Comparison of ENCODE assay signal across 2 cellular contexts in the genomic region with DNA sequence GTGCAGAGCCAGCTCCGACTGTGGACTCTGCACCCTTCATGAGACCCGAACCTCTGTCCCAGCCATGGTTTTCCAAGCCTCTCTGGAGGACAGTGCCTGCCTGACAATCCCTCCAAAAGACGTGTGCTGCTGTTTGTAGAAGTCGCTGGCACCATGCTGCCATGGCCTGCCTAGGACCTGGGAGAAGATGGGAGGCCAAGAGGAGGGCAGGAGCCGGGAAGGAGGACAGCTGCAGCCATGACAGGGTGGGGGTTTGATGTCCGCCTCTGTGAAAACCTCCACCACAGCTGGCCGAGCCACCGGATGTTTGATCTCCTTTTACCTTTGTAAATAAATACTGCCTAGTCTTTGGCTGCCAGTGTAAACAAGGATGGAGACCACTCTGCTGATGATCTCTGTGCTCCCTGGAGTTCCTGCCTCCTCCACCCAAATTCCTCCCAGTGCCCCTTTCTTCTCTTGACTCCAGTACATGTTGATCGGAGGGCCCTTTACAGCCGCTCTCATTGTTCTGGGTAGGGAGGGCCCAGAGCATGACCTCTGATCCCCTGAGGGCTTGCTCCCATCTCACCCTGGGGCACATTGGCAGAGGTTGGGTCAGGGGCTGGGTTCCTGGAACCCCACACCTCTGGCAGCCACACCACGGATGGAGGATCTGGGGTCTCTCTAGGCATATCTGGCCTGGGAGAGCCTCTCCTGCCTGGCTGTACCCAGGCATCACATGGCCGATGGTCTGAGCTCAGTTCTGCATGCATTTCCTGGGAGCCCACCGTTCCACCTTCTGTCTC.
A peak's percentile ranks its signal among the peaks of the same experiment; 100 is the strongest.
TF ChIP-seq lines count a peak whose summit lies in the region.

No MANE protein-coding gene starts in this region.

TF ChIP-seq in HCT116, 20 proteins besides CTCF, POLR2A, EP300 and RAD21 (continued from another document):
- TF ChIP-seq, protein P1, sequence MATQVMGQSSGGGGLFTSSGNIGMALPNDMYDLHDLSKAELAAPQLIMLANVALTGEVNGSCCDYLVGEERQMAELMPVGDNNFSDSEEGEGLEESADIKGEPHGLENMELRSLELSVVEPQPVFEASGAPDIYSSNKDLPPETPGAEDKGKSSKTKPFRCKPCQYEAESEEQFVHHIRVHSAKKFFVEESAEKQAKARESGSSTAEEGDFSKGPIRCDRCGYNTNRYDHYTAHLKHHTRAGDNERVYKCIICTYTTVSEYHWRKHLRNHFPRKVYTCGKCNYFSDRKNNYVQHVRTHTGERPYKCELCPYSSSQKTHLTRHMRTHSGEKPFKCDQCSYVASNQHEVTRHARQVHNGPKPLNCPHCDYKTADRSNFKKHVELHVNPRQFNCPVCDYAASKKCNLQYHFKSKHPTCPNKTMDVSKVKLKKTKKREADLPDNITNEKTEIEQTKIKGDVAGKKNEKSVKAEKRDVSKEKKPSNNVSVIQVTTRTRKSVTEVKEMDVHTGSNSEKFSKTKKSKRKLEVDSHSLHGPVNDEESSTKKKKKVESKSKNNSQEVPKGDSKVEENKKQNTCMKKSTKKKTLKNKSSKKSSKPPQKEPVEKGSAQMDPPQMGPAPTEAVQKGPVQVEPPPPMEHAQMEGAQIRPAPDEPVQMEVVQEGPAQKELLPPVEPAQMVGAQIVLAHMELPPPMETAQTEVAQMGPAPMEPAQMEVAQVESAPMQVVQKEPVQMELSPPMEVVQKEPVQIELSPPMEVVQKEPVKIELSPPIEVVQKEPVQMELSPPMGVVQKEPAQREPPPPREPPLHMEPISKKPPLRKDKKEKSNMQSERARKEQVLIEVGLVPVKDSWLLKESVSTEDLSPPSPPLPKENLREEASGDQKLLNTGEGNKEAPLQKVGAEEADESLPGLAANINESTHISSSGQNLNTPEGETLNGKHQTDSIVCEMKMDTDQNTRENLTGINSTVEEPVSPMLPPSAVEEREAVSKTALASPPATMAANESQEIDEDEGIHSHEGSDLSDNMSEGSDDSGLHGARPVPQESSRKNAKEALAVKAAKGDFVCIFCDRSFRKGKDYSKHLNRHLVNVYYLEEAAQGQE (IDR thresholded peaks at IDR 0.05; ENCODE audit: low read depth) = no peak
- TF ChIP-seq YY1 (IDR thresholded peaks at IDR 0.05; ENCODE audit: extremely low read depth, insufficient replicate concordance, low read depth, low read length) (no peak), FOSL1 (IDR thresholded peaks at IDR 0.05; ENCODE audit: low read depth) (no peak), ZNF274 (IDR thresholded peaks at IDR 0.05; ENCODE audit: low read depth, low read length) (no peak)
- TF ChIP-seq, protein P2, sequence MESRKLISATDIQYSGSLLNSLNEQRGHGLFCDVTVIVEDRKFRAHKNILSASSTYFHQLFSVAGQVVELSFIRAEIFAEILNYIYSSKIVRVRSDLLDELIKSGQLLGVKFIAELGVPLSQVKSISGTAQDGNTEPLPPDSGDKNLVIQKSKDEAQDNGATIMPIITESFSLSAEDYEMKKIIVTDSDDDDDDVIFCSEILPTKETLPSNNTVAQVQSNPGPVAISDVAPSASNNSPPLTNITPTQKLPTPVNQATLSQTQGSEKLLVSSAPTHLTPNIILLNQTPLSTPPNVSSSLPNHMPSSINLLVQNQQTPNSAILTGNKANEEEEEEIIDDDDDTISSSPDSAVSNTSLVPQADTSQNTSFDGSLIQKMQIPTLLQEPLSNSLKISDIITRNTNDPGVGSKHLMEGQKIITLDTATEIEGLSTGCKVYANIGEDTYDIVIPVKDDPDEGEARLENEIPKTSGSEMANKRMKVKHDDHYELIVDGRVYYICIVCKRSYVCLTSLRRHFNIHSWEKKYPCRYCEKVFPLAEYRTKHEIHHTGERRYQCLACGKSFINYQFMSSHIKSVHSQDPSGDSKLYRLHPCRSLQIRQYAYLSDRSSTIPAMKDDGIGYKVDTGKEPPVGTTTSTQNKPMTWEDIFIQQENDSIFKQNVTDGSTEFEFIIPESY (IDR thresholded peaks at IDR 0.05; ENCODE audit: extremely low read depth, insufficient replicate concordance, low read length) = no peak

TF ChIP-seq in HepG2, 621 proteins besides CTCF, POLR2A, EP300 and RAD21 (continues in another document):
- TF ChIP-seq, protein P3, sequence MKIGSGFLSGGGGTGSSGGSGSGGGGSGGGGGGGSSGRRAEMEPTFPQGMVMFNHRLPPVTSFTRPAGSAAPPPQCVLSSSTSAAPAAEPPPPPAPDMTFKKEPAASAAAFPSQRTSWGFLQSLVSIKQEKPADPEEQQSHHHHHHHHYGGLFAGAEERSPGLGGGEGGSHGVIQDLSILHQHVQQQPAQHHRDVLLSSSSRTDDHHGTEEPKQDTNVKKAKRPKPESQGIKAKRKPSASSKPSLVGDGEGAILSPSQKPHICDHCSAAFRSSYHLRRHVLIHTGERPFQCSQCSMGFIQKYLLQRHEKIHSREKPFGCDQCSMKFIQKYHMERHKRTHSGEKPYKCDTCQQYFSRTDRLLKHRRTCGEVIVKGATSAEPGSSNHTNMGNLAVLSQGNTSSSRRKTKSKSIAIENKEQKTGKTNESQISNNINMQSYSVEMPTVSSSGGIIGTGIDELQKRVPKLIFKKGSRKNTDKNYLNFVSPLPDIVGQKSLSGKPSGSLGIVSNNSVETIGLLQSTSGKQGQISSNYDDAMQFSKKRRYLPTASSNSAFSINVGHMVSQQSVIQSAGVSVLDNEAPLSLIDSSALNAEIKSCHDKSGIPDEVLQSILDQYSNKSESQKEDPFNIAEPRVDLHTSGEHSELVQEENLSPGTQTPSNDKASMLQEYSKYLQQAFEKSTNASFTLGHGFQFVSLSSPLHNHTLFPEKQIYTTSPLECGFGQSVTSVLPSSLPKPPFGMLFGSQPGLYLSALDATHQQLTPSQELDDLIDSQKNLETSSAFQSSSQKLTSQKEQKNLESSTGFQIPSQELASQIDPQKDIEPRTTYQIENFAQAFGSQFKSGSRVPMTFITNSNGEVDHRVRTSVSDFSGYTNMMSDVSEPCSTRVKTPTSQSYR (CRISPR knock-in tag; IDR thresholded peaks at IDR 0.05; ENCODE audit: borderline replicate concordance) = peak; percentile 55; the same call in 1 of the 2 replicates
- TF ChIP-seq, protein P4, sequence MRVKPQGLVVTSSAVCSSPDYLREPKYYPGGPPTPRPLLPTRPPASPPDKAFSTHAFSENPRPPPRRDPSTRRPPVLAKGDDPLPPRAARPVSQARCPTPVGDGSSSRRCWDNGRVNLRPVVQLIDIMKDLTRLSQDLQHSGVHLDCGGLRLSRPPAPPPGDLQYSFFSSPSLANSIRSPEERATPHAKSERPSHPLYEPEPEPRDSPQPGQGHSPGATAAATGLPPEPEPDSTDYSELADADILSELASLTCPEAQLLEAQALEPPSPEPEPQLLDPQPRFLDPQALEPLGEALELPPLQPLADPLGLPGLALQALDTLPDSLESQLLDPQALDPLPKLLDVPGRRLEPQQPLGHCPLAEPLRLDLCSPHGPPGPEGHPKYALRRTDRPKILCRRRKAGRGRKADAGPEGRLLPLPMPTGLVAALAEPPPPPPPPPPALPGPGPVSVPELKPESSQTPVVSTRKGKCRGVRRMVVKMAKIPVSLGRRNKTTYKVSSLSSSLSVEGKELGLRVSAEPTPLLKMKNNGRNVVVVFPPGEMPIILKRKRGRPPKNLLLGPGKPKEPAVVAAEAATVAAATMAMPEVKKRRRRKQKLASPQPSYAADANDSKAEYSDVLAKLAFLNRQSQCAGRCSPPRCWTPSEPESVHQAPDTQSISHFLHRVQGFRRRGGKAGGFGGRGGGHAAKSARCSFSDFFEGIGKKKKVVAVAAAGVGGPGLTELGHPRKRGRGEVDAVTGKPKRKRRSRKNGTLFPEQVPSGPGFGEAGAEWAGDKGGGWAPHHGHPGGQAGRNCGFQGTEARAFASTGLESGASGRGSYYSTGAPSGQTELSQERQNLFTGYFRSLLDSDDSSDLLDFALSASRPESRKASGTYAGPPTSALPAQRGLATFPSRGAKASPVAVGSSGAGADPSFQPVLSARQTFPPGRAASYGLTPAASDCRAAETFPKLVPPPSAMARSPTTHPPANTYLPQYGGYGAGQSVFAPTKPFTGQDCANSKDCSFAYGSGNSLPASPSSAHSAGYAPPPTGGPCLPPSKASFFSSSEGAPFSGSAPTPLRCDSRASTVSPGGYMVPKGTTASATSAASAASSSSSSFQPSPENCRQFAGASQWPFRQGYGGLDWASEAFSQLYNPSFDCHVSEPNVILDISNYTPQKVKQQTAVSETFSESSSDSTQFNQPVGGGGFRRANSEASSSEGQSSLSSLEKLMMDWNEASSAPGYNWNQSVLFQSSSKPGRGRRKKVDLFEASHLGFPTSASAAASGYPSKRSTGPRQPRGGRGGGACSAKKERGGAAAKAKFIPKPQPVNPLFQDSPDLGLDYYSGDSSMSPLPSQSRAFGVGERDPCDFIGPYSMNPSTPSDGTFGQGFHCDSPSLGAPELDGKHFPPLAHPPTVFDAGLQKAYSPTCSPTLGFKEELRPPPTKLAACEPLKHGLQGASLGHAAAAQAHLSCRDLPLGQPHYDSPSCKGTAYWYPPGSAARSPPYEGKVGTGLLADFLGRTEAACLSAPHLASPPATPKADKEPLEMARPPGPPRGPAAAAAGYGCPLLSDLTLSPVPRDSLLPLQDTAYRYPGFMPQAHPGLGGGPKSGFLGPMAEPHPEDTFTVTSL (CRISPR knock-in tag; IDR thresholded peaks at IDR 0.05; ENCODE audit: borderline replicate concordance) = peak; percentile 56; the same call in 1 of the 2 replicates
- TF ChIP-seq ARNTL (CRISPR knock-in tag; IDR thresholded peaks at IDR 0.05) (no peak), SOX6 (IDR thresholded peaks at IDR 0.05) (no peak), SOX6 (CRISPR knock-in tag; IDR thresholded peaks at IDR 0.05) (peak; percentile 80), MBNL3 (CRISPR knock-in tag; conservative IDR thresholded peaks at IDR 0.05) (no peak), GATAD1 (CRISPR knock-in tag; IDR thresholded peaks at IDR 0.05) (peak; percentile 38; the same call in 1 of the 2 replicates), ZNF441 (CRISPR knock-in tag; IDR thresholded peaks at IDR 0.05; ENCODE audit: borderline replicate concordance) (peak; percentile 79), ZSCAN9 (CRISPR knock-in tag; IDR thresholded peaks at IDR 0.05; ENCODE audit: borderline replicate concordance) (no peak), ZFX (CRISPR knock-in tag; IDR thresholded peaks at IDR 0.05; ENCODE audit: low read depth) (peak; percentile 39; the same call in 1 of the 2 replicates), SOX5 (CRISPR knock-in tag; IDR thresholded peaks at IDR 0.05; ENCODE audit: borderline replicate concordance) (peak; percentile 60; the same call in 1 of the 2 replicates), ZZZ3 (CRISPR knock-in tag; IDR thresholded peaks at IDR 0.05; ENCODE audit: borderline replicate concordance) (no peak), ASH2L (IDR thresholded peaks at IDR 0.05; ENCODE audit: insufficient read length, low read depth, low read length) (peak; percentile 53), HIVEP1 (CRISPR knock-in tag; IDR thresholded peaks at IDR 0.05) (no peak), ZNF350 (CRISPR knock-in tag; IDR thresholded peaks at IDR 0.05; ENCODE audit: borderline replicate concordance, low read depth) (peak; percentile 66; the same call in 1 of the 2 replicates), CBX1 (IDR thresholded peaks at IDR 0.05; ENCODE audit: low read depth) (no peak), ZNF850 (CRISPR knock-in tag; conservative IDR thresholded peaks at IDR 0.05) (no peak), ZNF530 (CRISPR knock-in tag; IDR thresholded peaks at IDR 0.05; ENCODE audit: low read depth) (no peak), ZNF10 (CRISPR knock-in tag; IDR thresholded peaks at IDR 0.05; ENCODE audit: borderline replicate concordance, low read depth) (no peak), SOX13 (IDR thresholded peaks at IDR 0.05) (0 out of 2 replicates have a peak, but pooled peaks have one; percentile 14), SOX13 (CRISPR knock-in tag; conservative IDR thresholded peaks at IDR 0.05 in 1 of 2, IDR thresholded peaks at IDR 0.05 in 1 of 2) (peak in 1 of 2 experiments; percentile 57; a peak in 2 of 4 replicates), MED1 (CRISPR knock-in tag; IDR thresholded peaks at IDR 0.05) (peak; percentile 76), HOXA3 (CRISPR knock-in tag; IDR thresholded peaks at IDR 0.05) (peak; percentile 78), ZNF841 (CRISPR knock-in tag; IDR thresholded peaks at IDR 0.05; ENCODE audit: borderline replicate concordance) (no peak), FOXP1 (IDR thresholded peaks at IDR 0.05) (0 out of 2 replicates have a peak, but pooled peaks have one; percentile 39), FOXP1 (CRISPR knock-in tag; IDR thresholded peaks at IDR 0.05) (peak; percentile 91), SP1 (IDR thresholded peaks at IDR 0.05) (no peak), SP1 (CRISPR knock-in tag; IDR thresholded peaks at IDR 0.05) (no peak), LCORL (IDR thresholded peaks at IDR 0.05) (0 out of 2 replicates have a peak, but pooled peaks have one; percentile 18), LCORL (CRISPR knock-in tag; IDR thresholded peaks at IDR 0.05) (peak; percentile 99), FOXJ3 (CRISPR knock-in tag; IDR thresholded peaks at IDR 0.05; ENCODE audit: borderline replicate concordance) (peak; percentile 76; the same call in 1 of the 2 replicates), IRF2 (CRISPR knock-in tag; IDR thresholded peaks at IDR 0.05) (peak; percentile 65)
- TF ChIP-seq, protein P5, sequence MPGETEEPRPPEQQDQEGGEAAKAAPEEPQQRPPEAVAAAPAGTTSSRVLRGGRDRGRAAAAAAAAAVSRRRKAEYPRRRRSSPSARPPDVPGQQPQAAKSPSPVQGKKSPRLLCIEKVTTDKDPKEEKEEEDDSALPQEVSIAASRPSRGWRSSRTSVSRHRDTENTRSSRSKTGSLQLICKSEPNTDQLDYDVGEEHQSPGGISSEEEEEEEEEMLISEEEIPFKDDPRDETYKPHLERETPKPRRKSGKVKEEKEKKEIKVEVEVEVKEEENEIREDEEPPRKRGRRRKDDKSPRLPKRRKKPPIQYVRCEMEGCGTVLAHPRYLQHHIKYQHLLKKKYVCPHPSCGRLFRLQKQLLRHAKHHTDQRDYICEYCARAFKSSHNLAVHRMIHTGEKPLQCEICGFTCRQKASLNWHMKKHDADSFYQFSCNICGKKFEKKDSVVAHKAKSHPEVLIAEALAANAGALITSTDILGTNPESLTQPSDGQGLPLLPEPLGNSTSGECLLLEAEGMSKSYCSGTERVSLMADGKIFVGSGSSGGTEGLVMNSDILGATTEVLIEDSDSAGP (CRISPR knock-in tag; IDR thresholded peaks at IDR 0.05; ENCODE audit: borderline replicate concordance) = peak; percentile 74; the same call in 1 of the 2 replicates
- TF ChIP-seq, protein P6, sequence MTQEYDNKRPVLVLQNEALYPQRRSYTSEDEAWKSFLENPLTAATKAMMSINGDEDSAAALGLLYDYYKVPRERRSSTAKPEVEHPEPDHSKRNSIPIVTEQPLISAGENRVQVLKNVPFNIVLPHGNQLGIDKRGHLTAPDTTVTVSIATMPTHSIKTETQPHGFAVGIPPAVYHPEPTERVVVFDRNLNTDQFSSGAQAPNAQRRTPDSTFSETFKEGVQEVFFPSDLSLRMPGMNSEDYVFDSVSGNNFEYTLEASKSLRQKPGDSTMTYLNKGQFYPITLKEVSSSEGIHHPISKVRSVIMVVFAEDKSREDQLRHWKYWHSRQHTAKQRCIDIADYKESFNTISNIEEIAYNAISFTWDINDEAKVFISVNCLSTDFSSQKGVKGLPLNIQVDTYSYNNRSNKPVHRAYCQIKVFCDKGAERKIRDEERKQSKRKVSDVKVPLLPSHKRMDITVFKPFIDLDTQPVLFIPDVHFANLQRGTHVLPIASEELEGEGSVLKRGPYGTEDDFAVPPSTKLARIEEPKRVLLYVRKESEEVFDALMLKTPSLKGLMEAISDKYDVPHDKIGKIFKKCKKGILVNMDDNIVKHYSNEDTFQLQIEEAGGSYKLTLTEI (CRISPR knock-in tag; conservative IDR thresholded peaks at IDR 0.05) = no peak
